ENCODE assay signal across 1 cellular context in genomic region chr2:54047658-54048057, GRCh38.
TF ChIP-seq lines count a peak whose summit lies in the region.

No MANE protein-coding gene starts in this region.

TF ChIP-seq in K562, 482 proteins besides CTCF, POLR2A, EP300 and RAD21:
- TF ChIP-seq, protein P1, sequence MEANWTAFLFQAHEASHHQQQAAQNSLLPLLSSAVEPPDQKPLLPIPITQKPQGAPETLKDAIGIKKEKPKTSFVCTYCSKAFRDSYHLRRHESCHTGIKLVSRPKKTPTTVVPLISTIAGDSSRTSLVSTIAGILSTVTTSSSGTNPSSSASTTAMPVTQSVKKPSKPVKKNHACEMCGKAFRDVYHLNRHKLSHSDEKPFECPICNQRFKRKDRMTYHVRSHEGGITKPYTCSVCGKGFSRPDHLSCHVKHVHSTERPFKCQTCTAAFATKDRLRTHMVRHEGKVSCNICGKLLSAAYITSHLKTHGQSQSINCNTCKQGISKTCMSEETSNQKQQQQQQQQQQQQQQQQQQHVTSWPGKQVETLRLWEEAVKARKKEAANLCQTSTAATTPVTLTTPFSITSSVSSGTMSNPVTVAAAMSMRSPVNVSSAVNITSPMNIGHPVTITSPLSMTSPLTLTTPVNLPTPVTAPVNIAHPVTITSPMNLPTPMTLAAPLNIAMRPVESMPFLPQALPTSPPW (CRISPR knock-in tag; IDR thresholded peaks at IDR 0.05), result no peak
- TF ChIP-seq NUFIP1 (IDR thresholded peaks at IDR 0.05; ENCODE audit: partially characterized antibody), result no peak
- TF ChIP-seq ID3 (CRISPR knock-in tag; IDR thresholded peaks at IDR 0.05), result no peak
- no peak for TF ChIP-seq ID3 (tag; IDR thresholded peaks at IDR 0.05)
- TF ChIP-seq FOXA3 (CRISPR knock-in tag; conservative IDR thresholded peaks at IDR 0.05 in 1 of 2, IDR thresholded peaks at IDR 0.05 in 1 of 2), result no peak
- peak; percentile 32; the same call in 1 of the 2 replicates for TF ChIP-seq TCF3 (CRISPR knock-in tag; IDR thresholded peaks at IDR 0.05)
- TF ChIP-seq CEBPG (CRISPR knock-in tag; IDR thresholded peaks at IDR 0.05), result no peak
- TF ChIP-seq CEBPG (tag; conservative IDR thresholded peaks at IDR 0.05 in 1 of 2, IDR thresholded peaks at IDR 0.05 in 1 of 2), result no peak
- TF ChIP-seq NFATC3 (IDR thresholded peaks at IDR 0.05), result no peak
- no peak for TF ChIP-seq SMAD2 (IDR thresholded peaks at IDR 0.05; ENCODE audit: low read depth, low read length)
- 0 out of 2 replicates have a peak, but pooled peaks have one; percentile 24 for TF ChIP-seq SMARCA4 (IDR thresholded peaks at IDR 0.05)
- no peak for TF ChIP-seq RBM39 (optimal IDR thresholded peaks at IDR 0.05; ENCODE audit: low read depth, low read length)
- peak; percentile 59; the same call in 1 of the 2 replicates for TF ChIP-seq FOSL1 (tag; conservative IDR thresholded peaks at IDR 0.05)
- TF ChIP-seq PCBP2 (IDR thresholded peaks at IDR 0.05; ENCODE audit: low read depth, low read length, poor library complexity, severe bottlenecking), result no peak
- TF ChIP-seq ARID3A (IDR thresholded peaks at IDR 0.05; ENCODE audit: borderline replicate concordance, low read depth, low read length), result no peak
- no peak for TF ChIP-seq TCF7L2 (IDR thresholded peaks at IDR 0.05; ENCODE audit: low read depth, low read length)
- no peak for TF ChIP-seq TAF7 (tag; IDR thresholded peaks at IDR 0.05)
- TF ChIP-seq ZNF253 (CRISPR knock-in tag; conservative IDR thresholded peaks at IDR 0.05), result no peak
- TF ChIP-seq ARID1B (IDR thresholded peaks at IDR 0.05), result 0 out of 2 replicates have a peak, but pooled peaks have one; percentile 36
- TF ChIP-seq, protein P2, sequence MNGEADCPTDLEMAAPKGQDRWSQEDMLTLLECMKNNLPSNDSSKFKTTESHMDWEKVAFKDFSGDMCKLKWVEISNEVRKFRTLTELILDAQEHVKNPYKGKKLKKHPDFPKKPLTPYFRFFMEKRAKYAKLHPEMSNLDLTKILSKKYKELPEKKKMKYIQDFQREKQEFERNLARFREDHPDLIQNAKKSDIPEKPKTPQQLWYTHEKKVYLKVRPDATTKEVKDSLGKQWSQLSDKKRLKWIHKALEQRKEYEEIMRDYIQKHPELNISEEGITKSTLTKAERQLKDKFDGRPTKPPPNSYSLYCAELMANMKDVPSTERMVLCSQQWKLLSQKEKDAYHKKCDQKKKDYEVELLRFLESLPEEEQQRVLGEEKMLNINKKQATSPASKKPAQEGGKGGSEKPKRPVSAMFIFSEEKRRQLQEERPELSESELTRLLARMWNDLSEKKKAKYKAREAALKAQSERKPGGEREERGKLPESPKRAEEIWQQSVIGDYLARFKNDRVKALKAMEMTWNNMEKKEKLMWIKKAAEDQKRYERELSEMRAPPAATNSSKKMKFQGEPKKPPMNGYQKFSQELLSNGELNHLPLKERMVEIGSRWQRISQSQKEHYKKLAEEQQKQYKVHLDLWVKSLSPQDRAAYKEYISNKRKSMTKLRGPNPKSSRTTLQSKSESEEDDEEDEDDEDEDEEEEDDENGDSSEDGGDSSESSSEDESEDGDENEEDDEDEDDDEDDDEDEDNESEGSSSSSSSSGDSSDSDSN (IDR thresholded peaks at IDR 0.05; ENCODE audit: borderline replicate concordance in 1 of 2, low read depth in 2 of 2, low read length in 2 of 2), result no peak
- 0 out of 2 replicates have a peak, but pooled peaks have one; percentile 28 for TF ChIP-seq EHMT2 (IDR thresholded peaks at IDR 0.05)
- TF ChIP-seq CBFA2T3 (IDR thresholded peaks at IDR 0.05), result peak; percentile 49
